Comparison of ENCODE assay signal across 9 cellular contexts in genomic region chr14:100303179-100303578, GRCh38.
DNase-seq lines count a peak whose midpoint lies in the region; TF ChIP-seq lines count a peak whose summit lies in the region.
"Had no signal": no experiment of that assay in that cellular context is flagged by ENCODE, and none has a peak within 500 bp of the region (broad histone marks: within the 10 kb centered on the region; RNA-seq: fewer than 3 reads in every experiment).

No MANE protein-coding gene starts in this region.

- H3K4me3 ChIP-seq in AG04449 (ENCODE audit: low read depth, low read length) (no peak overlapping the region), WERI-Rb-1 (ENCODE audit: low read depth, low read length) (no peak overlapping the region)

- H3K36me3 ChIP-seq in WERI-Rb-1: peaks cover 18% of the 10 kb centered on the region

- DNase-seq in AG04449 (ENCODE audit: low read depth, low spot score) (no peak), WERI-Rb-1 (peak; percentile 45), kidney tubule cell (ENCODE audit: low spot score) (peak; percentile 23), T-helper 1 cell (no peak), DMS79 treated with DMSO at 0.1 percent for 48 hours (lab: John Stamatoyannopoulos, UW) (no peak), NCI-H2227 (lab: John Stamatoyannopoulos, UW; ENCODE audit: unreplicated experiment) (no peak)
- DNase-seq in stimulated activated CD4-positive, alpha-beta T cell treated with anti-CD3 and anti-CD28 coated beads, Interleukin-4, amount 100 ng/mL, for 24 hours: no peak
- DNase-seq: activated gamma-delta T cell treated with Interleukin-2 at 50 U/mL for 16 hours had no signal

- peak; percentile 65 for TF ChIP-seq CTCF in AG04449 (IDR thresholded peaks at IDR 0.05; ENCODE audit: insufficient read depth, low read length, missing control alignments)
- TF ChIP-seq CTCF in GM12873 (IDR thresholded peaks at IDR 0.05; ENCODE audit: insufficient read depth, low read depth, low read length, missing control alignments): peak; percentile 75
- TF ChIP-seq CTCF in WERI-Rb-1 (IDR thresholded peaks at IDR 0.05; ENCODE audit: low read depth, low read length): peak; percentile 74

- no peaks in the 10 kb centered on the region for H3K27me3 ChIP-seq in WERI-Rb-1 (ENCODE audit: insufficient read depth, low read depth, severe bottlenecking)

- POLR2A ChIA-PET in AG04449 (lab: Yijun Ruan, JAX): no interaction called here

- no peaks in the 10 kb centered on the region for H3K9me3 ChIP-seq in WERI-Rb-1 (ENCODE audit: severe bottlenecking)

- H3K27ac ChIP-seq in WERI-Rb-1: no peak overlapping the region

- CTCF ChIA-PET in AG04449 (lab: Yijun Ruan, JAX): interaction anchor here (0.7 to 14.1 kb wide), 10 partner anchors 10 to 81 kb away, joined by 3 to 141 read pairs (median 6); no protein-coding TSS in a partner anchor

Comparison
In these comparisons a context has a peak if more than half of its experiments do, and no peak if none do; other contexts are left out.
1. DNase-seq: peak in WERI-Rb-1 (single experiment) and kidney tubule cell (single experiment); none in AG04449 (single experiment), T-helper 1 cell (0 of 5), DMS79 treated with DMSO at 0.1 percent for 48 hours (single experiment), stimulated activated CD4-positive, alpha-beta T cell treated with anti-CD3 and anti-CD28 coated beads, Interleukin-4, amount 100 ng/mL, for 24 hours (single experiment) and NCI-H2227 (single experiment).
2. Peak in every context shown above with its lines, with median percentiles within 50 percentile points of each other: CTCF ChIP-seq.